ENCODE assay signal across 20 cellular contexts in genomic region chr6:5729813-5730212, GRCh38.
DNase-seq lines count a peak whose midpoint lies in the region; TF ChIP-seq lines count a peak whose summit lies in the region.
"Had no signal": no experiment of that assay in that cellular context is flagged by ENCODE, and none has a peak within 500 bp of the region (broad histone marks: within the 10 kb centered on the region; RNA-seq: fewer than 3 reads in every experiment).

No MANE protein-coding gene starts in this region.

- H3K27ac ChIP-seq in OCI-LY7 (ENCODE audit: low read depth, low read length, poor library complexity, severe bottlenecking) (no peak overlapping the region), epithelial cell of prostate (peak overlapping the region; percentile 55), RWPE1 (no peak overlapping the region)
- H3K27ac ChIP-seq: cardiac muscle cell, pancreas had no signal

- H3K4me1 ChIP-seq in BE2C (no peaks in the 10 kb centered on the region), OCI-LY7 (ENCODE audit: insufficient read depth, low read length, poor library complexity, severe bottlenecking) (peaks cover 25% of the 10 kb centered on the region)
- H3K4me1 ChIP-seq: pancreas had no signal

- POLR2A ChIA-PET in OCI-LY7 (lab: Charles Lee) (no interaction called here), RWPE1 (lab: Yijun Ruan, JAX; ENCODE audit: low non-redundant PET) (no interaction called here)

- H3K27me3 ChIP-seq in BE2C, result no peaks in the 10 kb centered on the region
- H3K27me3 ChIP-seq: cardiac muscle cell, pancreas had no signal

- no peaks in the 10 kb centered on the region for H3K9me3 ChIP-seq in BE2C
- no peaks in the 10 kb centered on the region for H3K9me3 ChIP-seq in OCI-LY7 (ENCODE audit: low read length)
- H3K9me3 ChIP-seq: pancreas had no signal

- H3K4me2 ChIP-seq in OCI-LY7 (ENCODE audit: low read length), result no peak overlapping the region

- no peaks in the 10 kb centered on the region for H4K20me1 ChIP-seq in OCI-LY7 (ENCODE audit: insufficient read depth, low read length)

- no peaks in the 10 kb centered on the region for H3K79me2 ChIP-seq in OCI-LY7 (ENCODE audit: insufficient read depth, low read depth, low read length)

- CTCF ChIA-PET in OCI-LY7 (lab: Charles Lee; ENCODE audit: unreplicated experiment), result no interaction called here
- CTCF ChIA-PET in RWPE1 (lab: Yijun Ruan, JAX), result interaction anchor here (0.5 kb wide), 1 partner anchor 128 kb away, joined by 3 read pairs; no protein-coding TSS in a partner anchor

- H3K4me3 ChIP-seq in BE2C (ENCODE audit: low read depth, low read length), result no peak overlapping the region
- no peak overlapping the region for H3K4me3 ChIP-seq in OCI-LY7 (ENCODE audit: low read depth, low read length, poor library complexity, severe bottlenecking)
- H3K4me3 ChIP-seq: cardiac muscle cell, pancreas had no signal

- no peaks in the 10 kb centered on the region for H3K9me2 ChIP-seq in OCI-LY7 (ENCODE audit: insufficient read depth, low read length)

- no TSS peak for BruUV-seq in OCI-LY7 (replicated peaks; lab: Mats Ljungman, UMichigan)

- H3K36me3 ChIP-seq in BE2C (no peaks in the 10 kb centered on the region), OCI-LY7 (ENCODE audit: insufficient read depth, low read length) (no peaks in the 10 kb centered on the region)
- H3K36me3 ChIP-seq: cardiac muscle cell, pancreas had no signal

- DNase-seq in BE2C (no peak), GM10266 (ENCODE audit: extremely low spot score) (no peak), OCI-LY7 (ENCODE audit: low spot score) (no peak), epithelial cell of prostate (ENCODE audit: low read depth, low spot score) (no peak), COR-L47 (lab: John Stamatoyannopoulos, UW) (no peak), RWPE1 (ENCODE audit: low spot score) (no peak), T1000 (lab: John Stamatoyannopoulos, UW) (no peak), NOMO-1 treated with dmso at 0.1 percent for 144 hours (lab: John Stamatoyannopoulos, UW; ENCODE audit: unreplicated experiment) (no peak)
- DNase-seq: activated CD4-positive, alpha-beta memory T cell treated with anti-CD3 and anti-CD28 coated beads for 36 hours; activated CD8-positive, alpha-beta memory T cell treated with anti-CD3 and anti-CD28 coated beads, Interleukin-2, amount 50 U/mL, for 48 hours; CD4-positive, alpha-beta T cell; DMS 273 treated with DMSO at 0.1 percent for 48 hours; kidney; midbrain; natural killer cell; NCI-H226; pancreas; stimulated activated CD4-positive, alpha-beta T cell treated with anti-CD3 and anti-CD28 coated beads, Interleukin-4, amount 100 ng/mL, for 24 hours; stimulated activated naive CD8-positive, alpha-beta T cell treated with anti-CD3 and anti-CD28 coated beads, Interleukin-15, Interleukin-2, amounts not matched to agents 100 U/mL and 50 U/mL, for 24 hours had no signal

- TF ChIP-seq CTCF in BE2C (IDR thresholded peaks at IDR 0.05; ENCODE audit: low read depth, low read length) (peak; percentile 29), GM10266 (IDR thresholded peaks at IDR 0.05; ENCODE audit: control insufficient read depth, insufficient read depth, low read depth, missing control alignments) (peak; percentile 12), OCI-LY7 (conservative IDR thresholded peaks at IDR 0.05; ENCODE audit: low read length) (peak; percentile 47; the same call in 1 of the 2 replicates), RWPE1 (conservative IDR thresholded peaks at IDR 0.05; ENCODE audit: low read depth) (no peak)

- intact Hi-C loops in OCI-LY7 (cut with micrococcal nuclease; ENCODE audit: unreplicated experiment), result no loop called here

- H2AFZ ChIP-seq in OCI-LY7 (ENCODE audit: low read length), result no peak overlapping the region
